In the genomic region with DNA sequence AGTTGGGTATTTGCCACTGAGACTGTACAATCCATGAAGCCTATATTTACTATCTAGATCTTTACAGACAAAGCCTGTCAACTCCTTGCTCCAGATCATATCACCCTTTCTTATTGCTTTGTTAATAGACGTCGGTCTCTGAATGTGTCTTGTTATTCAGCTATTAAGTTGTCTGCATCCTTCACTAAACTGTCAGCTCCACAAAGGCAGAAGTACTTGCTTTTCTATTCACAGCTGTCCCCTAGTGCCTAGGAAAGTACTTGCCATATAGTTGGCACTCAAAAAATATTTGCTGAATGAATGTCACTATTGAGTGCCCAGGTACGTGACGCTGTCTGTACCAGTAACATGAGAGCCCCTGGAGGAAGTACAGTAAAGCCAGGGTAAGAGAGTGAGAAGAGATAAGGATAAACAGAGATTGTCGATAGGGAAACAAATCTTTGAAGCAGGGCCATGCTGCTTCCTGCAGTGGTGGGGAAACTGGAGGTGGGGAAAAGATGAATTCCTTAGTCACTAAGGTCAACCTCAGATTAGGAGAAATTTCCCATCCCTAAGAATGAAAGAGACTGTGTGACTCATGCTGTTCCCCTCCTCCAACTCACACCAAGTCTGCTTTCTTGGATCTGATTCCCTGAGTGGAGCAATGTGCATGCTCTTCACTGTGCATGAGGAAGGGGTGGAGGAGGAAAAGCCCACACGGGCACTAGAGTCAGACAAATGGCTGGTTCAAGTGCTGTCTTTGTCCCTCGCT, we compare ENCODE assay signal across 8 cellular contexts. TPM values are rescaled to one million over a fixed set of nuclear protein-coding genes. Genes with fewer than 3 reads are reported as not detected.
DNase-seq lines count a peak whose midpoint lies in the region; ATAC-seq and TF ChIP-seq lines count a peak whose summit lies in the region.

No MANE protein-coding gene starts in this region.

- POLR2A ChIA-PET in PC-9 (lab: Charles Lee; ENCODE audit: unreplicated experiment): no interaction called here

- no peaks in the 10 kb centered on the region for H3K36me3 ChIP-seq in PC-9 (ENCODE audit: low read depth)
- H3K36me3 ChIP-seq in effector memory CD4-positive, alpha-beta T cell (ENCODE audit: control insufficient read depth, insufficient read depth, low read length): no peaks in the 10 kb centered on the region

- peak overlapping the region; percentile 47 for H3K4me2 ChIP-seq in PC-9

- no peaks in the 10 kb centered on the region for H3K36me3 Mint-ChIP-seq in effector memory CD8-positive, alpha-beta T cell (ENCODE audit: insufficient read depth)

- peak; percentile 72 for DNase-seq in AG20443 (ENCODE audit: low spot score)
- DNase-seq in PC-9: peak; percentile 69 to 86
- DNase-seq in foreskin fibroblast: peak; percentile 86 to 91
- peak; percentile 45 for DNase-seq in occipital lobe (lab: John Stamatoyannopoulos, UW)
- no peak for DNase-seq in effector memory CD4-positive, alpha-beta T cell
- DNase-seq in NCI-H1930 (lab: John Stamatoyannopoulos, UW): no peak
- DNase-seq in cortex of kidney (lab: John Stamatoyannopoulos, UW): no peak
- no peak for DNase-seq in effector memory CD8-positive, alpha-beta T cell

- ATAC-seq in effector memory CD8-positive, alpha-beta T cell (replicated peaks): no peak

- H3K9me3 Mint-ChIP-seq in effector memory CD8-positive, alpha-beta T cell: peaks cover 3 to 7% of the 10 kb centered on the region in 2 donors

- H3K27ac ChIP-seq in PC-9: peak overlapping the region; percentile 77
- no peak overlapping the region for H3K27ac ChIP-seq in effector memory CD4-positive, alpha-beta T cell (ENCODE audit: insufficient read depth, low read length, poor library complexity, severe bottlenecking)

- TF ChIP-seq CTCF in PC-9 (conservative IDR thresholded peaks at IDR 0.05) (no peak), foreskin fibroblast (IDR thresholded peaks at IDR 0.05; ENCODE audit: low read depth, low read length) (no peak)

- H3K4me3 Mint-ChIP-seq in effector memory CD8-positive, alpha-beta T cell: no peak overlapping the region

- no peak overlapping the region for H3K27ac Mint-ChIP-seq in effector memory CD8-positive, alpha-beta T cell

- no peaks in the 10 kb centered on the region for H4K20me1 ChIP-seq in PC-9 (ENCODE audit: insufficient read depth)

- H3K9me2 ChIP-seq in PC-9 (ENCODE audit: insufficient read depth): no peaks in the 10 kb centered on the region

- no peaks in the 10 kb centered on the region for H3K4me1 Mint-ChIP-seq in effector memory CD8-positive, alpha-beta T cell (ENCODE audit: low read depth in 2 of 2)

- H3K27me3 ChIP-seq in PC-9 (ENCODE audit: insufficient read depth, low read depth): no peaks in the 10 kb centered on the region
- H3K27me3 ChIP-seq in effector memory CD4-positive, alpha-beta T cell (replicated peaks; ENCODE audit: control insufficient read depth, insufficient read depth, low read length, poor library complexity, severe bottlenecking): no peaks in the 10 kb centered on the region

- peaks cover 0 to 9% of the 10 kb centered on the region in 2 donors for H3K27me3 Mint-ChIP-seq in effector memory CD8-positive, alpha-beta T cell

- CTCF ChIA-PET in PC-9 (lab: Charles Lee): interaction anchor here (0.6 kb wide), 1 partner anchor 309 kb away, joined by 4 read pairs; no protein-coding TSS in a partner anchor

- H3K9me3 ChIP-seq in PC-9 (ENCODE audit: insufficient read depth, low read depth): no peaks in the 10 kb centered on the region
- H3K9me3 ChIP-seq in effector memory CD4-positive, alpha-beta T cell (ENCODE audit: control insufficient read depth, low read length): no peaks in the 10 kb centered on the region

- peaks cover 50% of the 10 kb centered on the region for H3K4me1 ChIP-seq in PC-9 (replicated peaks; ENCODE audit: insufficient read depth)
- H3K4me1 ChIP-seq in effector memory CD4-positive, alpha-beta T cell (ENCODE audit: control insufficient read depth, insufficient read depth, low read length, poor library complexity, severe bottlenecking): no peaks in the 10 kb centered on the region

- H3K79me2 ChIP-seq in PC-9 (ENCODE audit: low read depth): no peaks in the 10 kb centered on the region

- no TSS peak for BruUV-seq in PC-9 (replicated peaks; lab: Mats Ljungman, UMichigan)

- H3K4me3 ChIP-seq in PC-9 (no peak overlapping the region), foreskin fibroblast (ENCODE audit: low read depth in 1 of 2, low read length in 2 of 2) (no peak overlapping the region)
- no peak overlapping the region for H3K4me3 ChIP-seq in effector memory CD4-positive, alpha-beta T cell (ENCODE audit: insufficient read depth, low read depth, low read length, poor library complexity, severe bottlenecking)

- intact Hi-C loops in PC-9 (cut with micrococcal nuclease; ENCODE audit: unreplicated experiment): loop anchor here (1.0 to 2.0 kb wide), 5 partner anchors 21 to 159 kb away; no protein-coding TSS in a partner anchor

- H3F3A ChIP-seq in PC-9 (ENCODE audit: insufficient read depth, low read depth): peaks cover 8% of the 10 kb centered on the region; the same call in 1 of the 2 replicates

- 0 out of 2 replicates have a peak overlapping the region, but pooled peaks have one; percentile 25 for H2AFZ ChIP-seq in PC-9

RNA-seq across cellular contexts. Expression of gene PRICKLE2, which starts 36.3 kb away (rescaled TPM):
- total RNA-seq in PC-9 (2021) (7.9 and 9.3 TPM in 2 replicates), occipital lobe (87.5 TPM)

Comparison
In these comparisons a context has a peak if more than half of its experiments do, and no peak if none do; other contexts are left out.
1. DNase-seq: peak in AG20443 (single experiment), PC-9 (2 of 2), foreskin fibroblast (2 of 2) and occipital lobe (single experiment); none in effector memory CD4-positive, alpha-beta T cell (0 of 3), NCI-H1930 (0 of 2), cortex of kidney (single experiment) and effector memory CD8-positive, alpha-beta T cell (0 of 3).